In genomic region chr7:128876127-128876526, GRCh38 we compare ENCODE assay signal across 20 cellular contexts.
"Had no signal": no experiment of that assay in that cellular context is flagged by ENCODE, and none has a peak within 500 bp of the region (broad histone marks: within the 10 kb centered on the region; RNA-seq: fewer than 3 reads in every experiment).

No MANE protein-coding gene starts in this region.

- H3K9me3 ChIP-seq: body of pancreas, thoracic aorta had no signal

- ATAC-seq: body of pancreas, left ventricle myocardium superior, T-helper 17 cell had no signal

- H3K36me3 ChIP-seq: thoracic aorta had no signal

- H3K4me1 ChIP-seq: body of pancreas had no signal

- DNase-seq: activated CD4-positive, alpha-beta T cell treated with anti-CD3 and anti-CD28 coated beads for 4 hours; activated CD4-positive, alpha-beta T cell treated with anti-CD3 and anti-CD28 coated beads, Interleukin-2, amount 50 U/mL, for 48 hours; activated CD4-positive, CD25-positive, alpha-beta regulatory T cell; activated naive CD4-positive, alpha-beta T cell treated with Interleukin-2 at 50 U/mL for 16 hours; activated naive CD8-positive, alpha-beta T cell treated with anti-CD3 and anti-CD28 coated beads for 36 hours; activated T-cell treated with anti-CD3 and anti-CD28 coated beads, Interleukin-2, amount 50 U/mL, for 48 hours; amygdala; body of pancreas; caudate nucleus; endodermal cell; foreskin fibroblast; mammary epithelial cell; midbrain; occipital lobe; stimulated activated CD4-positive, alpha-beta T cell treated with anti-CD3 and anti-CD28 coated beads, Interleukin-4, amount 100 ng/mL, for 24 hours; stimulated activated naive CD4-positive, alpha-beta T cell treated with Interleukin-2 at 50 U/mL for 16 hours; T-helper 17 cell had no signal

- FAIRE-seq: colon had no signal

- H3K27me3 ChIP-seq: body of pancreas had no signal

- H3K27ac ChIP-seq: body of pancreas, thoracic aorta had no signal

- H3K4me3 ChIP-seq: body of pancreas, thoracic aorta had no signal
